ENCODE assay signal across 8 cellular contexts in genomic region chrY:18423970-18424608, GRCh38.
DNase-seq lines count a peak whose midpoint lies in the region; ATAC-seq, FAIRE-seq and TF ChIP-seq lines count a peak whose summit lies in the region.
"Not testable (repeated sequence)": the region's sequence is repeated elsewhere in the genome, so short reads cannot be mapped to it uniquely, and the experiment has no call there.

No MANE protein-coding gene starts in this region.

- not testable (repeated sequence) for H3K27ac Mint-ChIP-seq in activated CD8-positive, alpha-beta memory T cell treated with anti-CD3 and anti-CD28 coated beads, Interleukin-2, amount 10 ng/mL, durations not matched to agents 7 days and 5 days; stimulated activated effector memory CD8-positive, alpha-beta T cell treated with anti-CD3 and anti-CD28 coated beads, Interleukin-12 subunit alpha, Interleukin-12 subunit beta, amount 100 ng/mL, for 72 hours

- intact Hi-C loops in HCT116 (cut with micrococcal nuclease); endothelial cell of umbilical vein (cut with micrococcal nuclease): not testable (repeated sequence)

- not testable (repeated sequence) for H4K20me1 ChIP-seq in DND-41 (ENCODE audit: insufficient read depth, low read length); HCT116 (ENCODE audit: insufficient read depth); endothelial cell of umbilical vein (replicated peaks; ENCODE audit: control insufficient read depth, extremely low read depth, insufficient read depth, low read length)

- H3K9me1 ChIP-seq in endothelial cell of umbilical vein (replicated peaks; ENCODE audit: control insufficient read depth, extremely low read depth, insufficient read depth, low read length): not testable (repeated sequence)

- FAIRE-seq in GM19239 (lab: Jason Lieb, UNC): peak; percentile 88
- peak; percentile 100 for FAIRE-seq in endothelial cell of umbilical vein (lab: Jason Lieb, UNC)

- not testable (repeated sequence) for H3K9ac ChIP-seq in DND-41 (ENCODE audit: low read depth, low read length); HCT116 (ENCODE audit: low read length); endothelial cell of umbilical vein (replicated peaks; ENCODE audit: extremely low read depth, insufficient read depth, low read length)

- H3K4me3 Mint-ChIP-seq in activated CD8-positive, alpha-beta memory T cell treated with anti-CD3 and anti-CD28 coated beads, Interleukin-2, amount 10 ng/mL, durations not matched to agents 7 days and 5 days; stimulated activated effector memory CD8-positive, alpha-beta T cell treated with anti-CD3 and anti-CD28 coated beads, Interleukin-12 subunit alpha, Interleukin-12 subunit beta, amount 100 ng/mL, for 72 hours: not testable (repeated sequence)

- not testable (repeated sequence) for H3K4me1 Mint-ChIP-seq in activated CD8-positive, alpha-beta memory T cell treated with anti-CD3 and anti-CD28 coated beads, Interleukin-2, amount 10 ng/mL, durations not matched to agents 7 days and 5 days; stimulated activated effector memory CD8-positive, alpha-beta T cell treated with anti-CD3 and anti-CD28 coated beads, Interleukin-12 subunit alpha, Interleukin-12 subunit beta, amount 100 ng/mL, for 72 hours

- dilution Hi-C loops in endothelial cell of umbilical vein (cut with MboI; ENCODE audit: extremely low pct_ligation_motif_present, low sequenced_read_pairs): not testable (repeated sequence)

- not testable (repeated sequence) for H3K36me3 ChIP-seq in DND-41 (ENCODE audit: insufficient read depth, low read length); HCT116 (ENCODE audit: control insufficient read depth in 1 of 2, insufficient read depth in 2 of 2, low read length in 2 of 2); endothelial cell of umbilical vein (ENCODE audit: control insufficient read depth in 2 of 2, extremely low read depth in 1 of 2, insufficient read depth in 2 of 2, low read length in 2 of 2)

- RAD21 ChIA-PET in HCT116 (lab: Charles Lee; ENCODE audit: low non-redundant PET in 1 of 2, low total read pairs in 2 of 2, uncharacterized antibody in 2 of 2, unreplicated experiment in 2 of 2): not testable (repeated sequence)

- H3K4me3 ChIP-seq in DND-41 (ENCODE audit: low read depth in 1 of 2, low read length in 2 of 2); HCT116 (replicated peaks in 1 of 2; ENCODE audit: low read depth in 1 of 2, low read length in 2 of 2); endothelial cell of umbilical vein (replicated peaks in 1 of 3; ENCODE audit: insufficient read depth in 1 of 3, low read depth in 1 of 3, low read length in 3 of 3): not testable (repeated sequence)

- TF ChIP-seq RAD21 in HCT116 (IDR thresholded peaks at IDR 0.05; ENCODE audit: low read depth): not testable (repeated sequence)

- not testable (repeated sequence) for H3K36me3 Mint-ChIP-seq in activated CD8-positive, alpha-beta memory T cell treated with anti-CD3 and anti-CD28 coated beads, Interleukin-2, amount 10 ng/mL, durations not matched to agents 7 days and 5 days; stimulated activated effector memory CD8-positive, alpha-beta T cell treated with anti-CD3 and anti-CD28 coated beads, Interleukin-12 subunit alpha, Interleukin-12 subunit beta, amount 100 ng/mL, for 72 hours

- not testable (repeated sequence) for H3K27ac ChIP-seq in DND-41 (ENCODE audit: low read length); HCT116 (ENCODE audit: low read depth, low read length); endothelial cell of umbilical vein (ENCODE audit: insufficient read depth, low read depth, low read length)

- DNase-seq in DND-41; GM19239 (ENCODE audit: insufficient read length, low spot score); HCT116 (ENCODE audit: low read depth, low spot score); activated CD8-positive, alpha-beta memory T cell treated with anti-CD3 and anti-CD28 coated beads, Interleukin-2, amount 10 ng/mL, durations not matched to agents 7 days and 5 days; endothelial cell of umbilical vein (ENCODE audit: low read depth, low spot score); stimulated activated effector memory CD8-positive, alpha-beta T cell treated with anti-CD3 and anti-CD28 coated beads, Interleukin-12 subunit alpha, Interleukin-12 subunit beta, amount 100 ng/mL, for 72 hours (ENCODE audit: low spot score in 2 of 2): not testable (repeated sequence)

- H3K27me3 Mint-ChIP-seq in activated CD8-positive, alpha-beta memory T cell treated with anti-CD3 and anti-CD28 coated beads, Interleukin-2, amount 10 ng/mL, durations not matched to agents 7 days and 5 days: not testable (repeated sequence)

- H3K27me3 ChIP-seq in DND-41 (ENCODE audit: insufficient read depth, low read length, poor library complexity); HCT116 (ENCODE audit: insufficient read depth, low read length); endothelial cell of umbilical vein (ENCODE audit: control insufficient read depth in 2 of 2, insufficient read depth in 2 of 2, low read length in 2 of 2): not testable (repeated sequence)

- not testable (repeated sequence) for H3K9me2 ChIP-seq in HCT116 (ENCODE audit: insufficient read depth)

- H3K9me3 ChIP-seq in DND-41 (ENCODE audit: insufficient read depth, low read length, severe bottlenecking); HCT116 (ENCODE audit: control insufficient read depth in 1 of 2, insufficient read depth in 1 of 2, low read depth in 1 of 2, low read length in 2 of 2); endothelial cell of umbilical vein (replicated peaks; ENCODE audit: control insufficient read depth, insufficient read depth, low read length): not testable (repeated sequence)

- not testable (repeated sequence) for H3K9me3 Mint-ChIP-seq in activated CD8-positive, alpha-beta memory T cell treated with anti-CD3 and anti-CD28 coated beads, Interleukin-2, amount 10 ng/mL, durations not matched to agents 7 days and 5 days (ENCODE audit: low read depth); stimulated activated effector memory CD8-positive, alpha-beta T cell treated with anti-CD3 and anti-CD28 coated beads, Interleukin-12 subunit alpha, Interleukin-12 subunit beta, amount 100 ng/mL, for 72 hours

- not testable (repeated sequence) for H2AFZ ChIP-seq in DND-41 (ENCODE audit: low read depth, low read length); HCT116 (ENCODE audit: low read depth, low read length, poor library complexity, severe bottlenecking); endothelial cell of umbilical vein (ENCODE audit: low read depth, low read length)

- TF ChIP-seq POLR2A in HCT116 (IDR thresholded peaks at IDR 0.05; ENCODE audit: borderline replicate concordance, extremely low read depth, insufficient read depth, insufficient read length); endothelial cell of umbilical vein (IDR thresholded peaks at IDR 0.05; ENCODE audit: low read depth, low read length): not testable (repeated sequence)

- ATAC-seq in DND-41 (ENCODE audit: insufficient read depth, low read depth) (peak; percentile 67), HCT116 (peak; percentile 32), HG02981 (IDR thresholded peaks at IDR 0.05; ENCODE audit: unreplicated experiment) (peak; percentile 56), HG03571 (IDR thresholded peaks at IDR 0.05; ENCODE audit: unreplicated experiment) (peak; percentile 50)
- ATAC-seq in activated CD8-positive, alpha-beta memory T cell treated with anti-CD3 and anti-CD28 coated beads, Interleukin-2, amount 10 ng/mL, durations not matched to agents 7 days and 5 days: peak; percentile 51
- ATAC-seq in stimulated activated effector memory CD8-positive, alpha-beta T cell treated with anti-CD3 and anti-CD28 coated beads, Interleukin-12 subunit alpha, Interleukin-12 subunit beta, amount 100 ng/mL, for 72 hours: peak; percentile 36

- H3K4me2 ChIP-seq in DND-41 (ENCODE audit: insufficient read depth, low read length); HCT116 (ENCODE audit: low read length); endothelial cell of umbilical vein (ENCODE audit: insufficient read depth, low read length): not testable (repeated sequence)

- CTCF ChIA-PET in HCT116 (lab: Charles Lee); activated CD8-positive, alpha-beta memory T cell treated with anti-CD3 and anti-CD28 coated beads, Interleukin-2, amount 10 ng/mL, durations not matched to agents 7 days and 5 days (lab: Charles Lee); endothelial cell of umbilical vein (lab: Charles Lee): not testable (repeated sequence)

- not testable (repeated sequence) for BruUV-seq in HCT116 (replicated peaks; lab: Mats Ljungman, UMichigan); endothelial cell of umbilical vein (replicated peaks; lab: Mats Ljungman, UMichigan)

- not testable (repeated sequence) for TF ChIP-seq CTCF in DND-41 (IDR thresholded peaks at IDR 0.05; ENCODE audit: borderline replicate concordance, extremely low read depth, low read length, poor library complexity, severe bottlenecking); HCT116 (IDR thresholded peaks at IDR 0.05 in 2 of 3, conservative IDR thresholded peaks at IDR 0.05 in 1 of 3; ENCODE audit: borderline replicate concordance in 1 of 3, insufficient read depth in 1 of 3, low read depth in 2 of 3, low read length in 2 of 3); endothelial cell of umbilical vein (IDR thresholded peaks at IDR 0.05; ENCODE audit: extremely low read depth in 1 of 2, insufficient read depth in 1 of 2, low read depth in 1 of 2, low read length in 2 of 2)

- POLR2A ChIA-PET in HCT116 (lab: Charles Lee); endothelial cell of umbilical vein (lab: Charles Lee): not testable (repeated sequence)

- not testable (repeated sequence) for H3K4me1 ChIP-seq in DND-41 (ENCODE audit: insufficient read depth, low read length); HCT116 (ENCODE audit: control insufficient read depth in 1 of 2, insufficient read depth in 2 of 2, low read length in 2 of 2); endothelial cell of umbilical vein (ENCODE audit: control insufficient read depth, extremely low read depth, insufficient read depth, low read length)

- H3K79me2 ChIP-seq in DND-41 (ENCODE audit: insufficient read depth, low read length); HCT116 (ENCODE audit: insufficient read depth, low read length); endothelial cell of umbilical vein (ENCODE audit: control insufficient read depth, insufficient read depth, low read length): not testable (repeated sequence)
